In genomic region chr11:98564881-98565280, GRCh38 we compare ENCODE assay signal across 22 cellular contexts.
"Had no signal": no experiment of that assay in that cellular context is flagged by ENCODE, and none has a peak within 500 bp of the region (broad histone marks: within the 10 kb centered on the region; RNA-seq: fewer than 3 reads in every experiment).

No MANE protein-coding gene starts in this region.

- H3K9me3 ChIP-seq: esophagus squamous epithelium, lower lobe of right lung, neutrophil, prostate gland, sigmoid colon, thoracic aorta, tibial nerve, upper lobe of left lung, uterus had no signal

- ATAC-seq: effector memory CD8-positive, alpha-beta T cell; left ventricle myocardium superior; lower lobe of right lung; naive thymus-derived CD8-positive, alpha-beta T cell; right cardiac atrium; stimulated activated memory B cell treated with anti-CD40 and anti-IgM and Interleukin-4, amounts not matched to agents 10 μg/mL and 1 μg/mL and 100 μg/mL, for 72 hours had no signal

- H3K36me3 ChIP-seq: esophagus squamous epithelium, lower lobe of right lung, neutrophil, prostate gland, sigmoid colon, thoracic aorta, tibial nerve, upper lobe of left lung, uterus had no signal

- H3K27me3 ChIP-seq: esophagus squamous epithelium, neutrophil, sigmoid colon, tibial nerve, upper lobe of left lung, uterus had no signal

- DNase-seq: cortex of kidney; effector memory CD8-positive, alpha-beta T cell; esophagus squamous epithelium; foreskin melanocyte; hypothalamus; immature natural killer cell; left ventricle myocardium superior; lower lobe of right lung; naive thymus-derived CD8-positive, alpha-beta T cell; nephron progenitor cell; right cardiac atrium; sigmoid colon; stimulated activated CD4-positive, alpha-beta T cell treated with anti-CD3 and anti-CD28 coated beads, Interleukin-4, amount 100 ng/mL, for 4 hours; upper lobe of left lung; uterus had no signal

- H3K27ac ChIP-seq: esophagus squamous epithelium, lower lobe of right lung, neutrophil, prostate gland, sigmoid colon, thoracic aorta, tibial nerve, upper lobe of left lung, uterus had no signal

- FAIRE-seq: endometrium, keratinocyte had no signal

- H3K4me3 ChIP-seq: esophagus squamous epithelium, lower lobe of right lung, prostate gland, sigmoid colon, thoracic aorta, tibial nerve, upper lobe of left lung, uterus had no signal

- H3K4me1 ChIP-seq: esophagus squamous epithelium, lower lobe of right lung, prostate gland, sigmoid colon, tibial nerve, upper lobe of left lung, uterus had no signal
